32 cellular contexts compared by ENCODE assay signal in the genomic region with DNA sequence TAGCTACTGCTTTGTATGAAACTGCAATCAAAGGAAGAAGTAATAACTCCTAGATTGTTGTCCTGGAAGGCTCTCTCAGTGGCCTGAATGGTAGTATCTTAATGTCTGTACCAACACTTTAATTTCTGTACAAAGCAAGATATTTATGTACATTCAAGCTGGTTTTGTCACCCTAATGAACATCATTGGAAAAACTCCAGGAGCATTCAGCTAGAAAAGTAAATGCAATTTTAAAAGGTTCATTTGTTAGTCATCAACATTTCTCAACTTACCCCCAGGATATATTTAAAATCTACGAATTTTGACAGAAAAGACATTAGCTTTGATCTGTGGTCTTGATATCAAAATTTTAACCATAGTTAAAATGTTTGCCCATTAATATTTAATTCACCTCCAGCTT.
"Had no signal": no experiment of that assay in that cellular context is flagged by ENCODE, and none has a peak within 500 bp of the region (broad histone marks: within the 10 kb centered on the region; RNA-seq: fewer than 3 reads in every experiment).

No MANE protein-coding gene starts in this region.

- H3K4me3 Mint-ChIP-seq: dendritic cell treated with granulocyte-macrophage colony-stimulating factor and Interleukin-4, amounts not matched to agents 40 ng/mL and 50 ng/mL, for 4 days; endodermal cell; naive thymus-derived CD4-positive, alpha-beta T cell; nephron; neural progenitor cell; stimulated activated naive CD8-positive, alpha-beta T cell treated with anti-CD3 and anti-CD28 coated beads, Interleukin-15, amount 100 ng/mL, for 72 hours had no signal

- H3K4me1 Mint-ChIP-seq: nephron; neural progenitor cell; stimulated activated naive CD8-positive, alpha-beta T cell treated with anti-CD3 and anti-CD28 coated beads, Interleukin-15, amount 100 ng/mL, for 72 hours had no signal

- H3K27ac ChIP-seq: colonic mucosa, epithelial cell of prostate, foreskin keratinocyte, gastroesophageal sphincter, heart left ventricle, hepatocyte, neural progenitor cell, psoas muscle, right lobe of liver, suprapubic skin, thyroid gland, vagina had no signal

- H2AFZ ChIP-seq: hepatocyte, neural progenitor cell had no signal

- H3K36me3 Mint-ChIP-seq: neural progenitor cell had no signal

- H3K27me3 ChIP-seq: colonic mucosa, foreskin keratinocyte, gastroesophageal sphincter, heart left ventricle, hepatocyte, neural progenitor cell, right lobe of liver, suprapubic skin, thyroid gland, vagina had no signal

- H3K9me3 ChIP-seq: colonic mucosa, gastroesophageal sphincter, heart left ventricle, psoas muscle, right lobe of liver, suprapubic skin, thyroid gland, vagina had no signal

- DNase-seq: colonic mucosa; effector CD8-positive, alpha-beta T cell; endodermal cell; foreskin keratinocyte; heart left ventricle; kidney; mesendoderm; midbrain; naive thymus-derived CD4-positive, alpha-beta T cell; posterior cingulate gyrus; psoas muscle; retina; right lobe of liver; stimulated activated CD4-positive, alpha-beta T cell treated with anti-CD3 and anti-CD28 coated beads, Interleukin-12 subunit alpha, Interleukin-12 subunit beta, amount 100 ng/mL, for 4 hours; stimulated activated CD4-positive, alpha-beta T cell treated with anti-CD3 and anti-CD28 coated beads, Interleukin-1b, Interleukin-23, amount 100 ng/mL, for 48 hours; stimulated activated CD4-positive, alpha-beta T cell treated with anti-CD3 and anti-CD28 coated beads, Interleukin-4, amount 100 ng/mL, for 1 hour; stimulated activated CD8-positive, alpha-beta memory T cell treated with anti-CD3 and anti-CD28 coated beads, Interleukin-4, amount 100 ng/mL, for 48 hours; stimulated activated naive CD4-positive, alpha-beta T cell; stimulated activated naive CD8-positive, alpha-beta T cell treated with anti-CD3 and anti-CD28 coated beads, Interleukin-15, amount 100 ng/mL, for 72 hours; thyroid gland had no signal

- H3K9me3 Mint-ChIP-seq: dendritic cell treated with granulocyte-macrophage colony-stimulating factor and Interleukin-4, amounts not matched to agents 40 ng/mL and 50 ng/mL, for 4 days; endodermal cell had no signal

- H3K27ac Mint-ChIP-seq: dendritic cell treated with granulocyte-macrophage colony-stimulating factor and Interleukin-4, amounts not matched to agents 40 ng/mL and 50 ng/mL, for 4 days; endodermal cell; naive thymus-derived CD4-positive, alpha-beta T cell; nephron; neural progenitor cell; stimulated activated naive CD8-positive, alpha-beta T cell treated with anti-CD3 and anti-CD28 coated beads, Interleukin-15, amount 100 ng/mL, for 72 hours had no signal

- H3K27me3 Mint-ChIP-seq: dendritic cell treated with granulocyte-macrophage colony-stimulating factor and Interleukin-4, amounts not matched to agents 40 ng/mL and 50 ng/mL, for 4 days; stimulated activated naive CD8-positive, alpha-beta T cell treated with anti-CD3 and anti-CD28 coated beads, Interleukin-15, amount 100 ng/mL, for 72 hours had no signal

- H3K36me3 ChIP-seq: colonic mucosa, gastroesophageal sphincter, heart left ventricle, neural progenitor cell, right lobe of liver, suprapubic skin, thyroid gland, vagina had no signal

- H3K79me2 ChIP-seq: hepatocyte had no signal

- H3K4me1 ChIP-seq: colonic mucosa, foreskin keratinocyte, gastroesophageal sphincter, heart left ventricle, neural progenitor cell, psoas muscle, right lobe of liver, suprapubic skin, thyroid gland, vagina had no signal

- FAIRE-seq: kidney had no signal

- H3K4me3 ChIP-seq: colonic mucosa, gastroesophageal sphincter, heart left ventricle, hepatocyte, lung, neural progenitor cell, psoas muscle, right lobe of liver, smooth muscle cell, suprapubic skin, thyroid gland, vagina had no signal

- H3K4me2 ChIP-seq: hepatocyte, neural progenitor cell, smooth muscle cell had no signal

- ATAC-seq: esophagus mucosa; foreskin keratinocyte; gastroesophageal sphincter; heart left ventricle; left lobe of liver; naive thymus-derived CD4-positive, alpha-beta T cell; psoas muscle; right lobe of liver; stimulated activated naive CD8-positive, alpha-beta T cell treated with anti-CD3 and anti-CD28 coated beads, Interleukin-15, amount 100 ng/mL, for 72 hours had no signal

- H3K9ac ChIP-seq: neural progenitor cell had no signal
